In genomic region chr3:125593991-125594574, GRCh38 we compare ENCODE assay signal across 8 cellular contexts. TPM values are rescaled to one million over a fixed set of nuclear protein-coding genes. Genes with fewer than 3 reads are reported as not detected.
DNase-seq lines count a peak whose midpoint lies in the region; ATAC-seq and TF ChIP-seq lines count a peak whose summit lies in the region.

No MANE protein-coding gene starts in this region.

- no peaks in the 10 kb centered on the region for H3K36me3 ChIP-seq in stomach

- intact Hi-C loops in activated T-helper 2 cell treated with anti-CD3 and anti-CD28 coated beads, Interferon-gamma antibody, Interleukin-2, Interleukin-4, amounts not matched to agents 10 μg/mL and 5 μg/mL and 100 μg/mL, durations not matched to agents 14 hours and 24 hours and 36 hours (cut with micrococcal nuclease), result loop anchor here (2.0 to 10.0 kb wide), 2 partner anchors 73 to 219 kb away; partner anchors contain the start of genes SNX4 and ZNF148
- intact Hi-C loops in stomach (cut with DNase I; ENCODE audit: low total_unique reads), result no loop called here

- H3K27ac ChIP-seq in HL-60 (replicated peaks) (0 out of 2 replicates have a peak overlapping the region, but pooled peaks have one; percentile 4), stomach (peak overlapping the region; percentile 82 to 97 (median 92))

- ATAC-seq in HG02840 (IDR thresholded peaks at IDR 0.05; ENCODE audit: low FRiP score, unreplicated experiment) (no peak), HG03469 (IDR thresholded peaks at IDR 0.05; ENCODE audit: unreplicated experiment) (no peak)

- no peaks in the 10 kb centered on the region for H3K27me3 ChIP-seq in HL-60 (ENCODE audit: insufficient read depth, poor library complexity, severe bottlenecking)
- H3K27me3 ChIP-seq in stomach, result no peaks in the 10 kb centered on the region

- peaks cover 16% of the 10 kb centered on the region for H3K36me3 Mint-ChIP-seq in activated T-helper 2 cell treated with anti-CD3 and anti-CD28 coated beads, Interferon-gamma antibody, Interleukin-2, Interleukin-4, amounts not matched to agents 10 μg/mL and 5 μg/mL and 100 μg/mL, durations not matched to agents 14 hours and 24 hours and 36 hours (ENCODE audit: low read depth)
- peaks cover 0 to 3% (median 0%) of the 10 kb centered on the region in 3 donors for H3K36me3 Mint-ChIP-seq in immature natural killer cell

- H3K4me1 Mint-ChIP-seq in activated T-helper 2 cell treated with anti-CD3 and anti-CD28 coated beads, Interferon-gamma antibody, Interleukin-2, Interleukin-4, amounts not matched to agents 10 μg/mL and 5 μg/mL and 100 μg/mL, durations not matched to agents 14 hours and 24 hours and 36 hours (ENCODE audit: low read depth), result peaks cover 32% of the 10 kb centered on the region
- H3K4me1 Mint-ChIP-seq in immature natural killer cell, result peaks cover 39 to 55% of the 10 kb centered on the region in 2 donors

- TF ChIP-seq CTCF in HL-60 (IDR thresholded peaks at IDR 0.05; ENCODE audit: insufficient read depth, low read length), result no peak
- TF ChIP-seq CTCF in stomach (IDR thresholded peaks at IDR 0.05), result no peak

- no peaks in the 10 kb centered on the region for H3K9me3 Mint-ChIP-seq in activated T-helper 2 cell treated with anti-CD3 and anti-CD28 coated beads, Interferon-gamma antibody, Interleukin-2, Interleukin-4, amounts not matched to agents 10 μg/mL and 5 μg/mL and 100 μg/mL, durations not matched to agents 14 hours and 24 hours and 36 hours
- H3K9me3 Mint-ChIP-seq in immature natural killer cell, result no peaks in the 10 kb centered on the region

- whole genome bisulfite sequencing in stomach, 5 donors, result 1 to 6% (median 3%) methylated on average over 6 of the region's 6 CpGs

- peak overlapping the region; percentile 90 for H3K4me3 ChIP-seq in HL-60 (replicated peaks; ENCODE audit: insufficient read depth, low read length)
- H3K4me3 ChIP-seq in stomach, result peak overlapping the region; percentile 61 to 81 (median 72)

- peaks cover 19 to 58% (median 37%) of the 10 kb centered on the region in 4 donors for H3K4me1 ChIP-seq in stomach

- H3K9me3 ChIP-seq in stomach, result no peaks in the 10 kb centered on the region

- TF ChIP-seq EP300 in stomach (IDR thresholded peaks at IDR 0.05), result no peak

- DNase-seq in Ammon's horn (ENCODE audit: low spot score) (peak; percentile 47), HL-60 (ENCODE audit: low read depth in 1 of 2, low spot score in 1 of 2) (peak; percentile 47 to 56), immature natural killer cell (no peak), stomach (no peak), HPDE6-E6E7 (ENCODE audit: extremely low spot score) (no peak)
- DNase-seq in activated T-helper 2 cell treated with anti-CD3 and anti-CD28 coated beads, Interferon-gamma antibody, Interleukin-2, Interleukin-4, amounts not matched to agents 10 μg/mL and 5 μg/mL and 100 μg/mL, durations not matched to agents 14 hours and 24 hours and 36 hours (ENCODE audit: low spot score), result no peak

- no peak for TF ChIP-seq POLR2A in stomach (IDR thresholded peaks at IDR 0.05)

- H3K27ac Mint-ChIP-seq in activated T-helper 2 cell treated with anti-CD3 and anti-CD28 coated beads, Interferon-gamma antibody, Interleukin-2, Interleukin-4, amounts not matched to agents 10 μg/mL and 5 μg/mL and 100 μg/mL, durations not matched to agents 14 hours and 24 hours and 36 hours, result no peak overlapping the region
- H3K27ac Mint-ChIP-seq in immature natural killer cell, result peak overlapping the region; percentile 89 to 97 (median 94)

- no peaks in the 10 kb centered on the region for H3K27me3 Mint-ChIP-seq in activated T-helper 2 cell treated with anti-CD3 and anti-CD28 coated beads, Interferon-gamma antibody, Interleukin-2, Interleukin-4, amounts not matched to agents 10 μg/mL and 5 μg/mL and 100 μg/mL, durations not matched to agents 14 hours and 24 hours and 36 hours (ENCODE audit: low read depth)
- peaks cover 0 to 2% (median 2%) of the 10 kb centered on the region in 3 donors for H3K27me3 Mint-ChIP-seq in immature natural killer cell (ENCODE audit: low read depth in 3 of 3)

- peak overlapping the region; percentile 98 for H3K4me3 Mint-ChIP-seq in activated T-helper 2 cell treated with anti-CD3 and anti-CD28 coated beads, Interferon-gamma antibody, Interleukin-2, Interleukin-4, amounts not matched to agents 10 μg/mL and 5 μg/mL and 100 μg/mL, durations not matched to agents 14 hours and 24 hours and 36 hours (ENCODE audit: low read depth)
- peak overlapping the region; percentile 91 to 99 (median 96) for H3K4me3 Mint-ChIP-seq in immature natural killer cell

RNA-seq across cellular contexts. Expression of gene OSBPL11, which starts 1.2 kb away (rescaled TPM):
- 11.8 and 12.7 TPM in 2 replicates for total RNA-seq in activated T-helper 2 cell treated with anti-CD3 and anti-CD28 coated beads, Interferon-gamma antibody, Interleukin-2, Interleukin-4, amounts not matched to agents 10 μg/mL and 5 μg/mL and 100 μg/mL, durations not matched to agents 14 hours and 24 hours and 36 hours
- polyA plus RNA-seq in immature natural killer cell (1 to 10 TPM; 4.5 to 8.7 (median 6.3) TPM), stomach (1 to 10 TPM; 2.9 to 4.9 (median 4.4) TPM)
- total RNA-seq in stomach, result 10 to 100 TPM in 2 of 5 donors, 1 to 10 TPM in 3; 2.9 to 29.9 (median 9.0) TPM

Comparison
In these comparisons a context has a peak if more than half of its experiments do, and no peak if none do; other contexts are left out.
1. DNase-seq: peak in Ammon's horn (single experiment) and HL-60 (2 of 2); none in activated T-helper 2 cell treated with anti-CD3 and anti-CD28 coated beads, Interferon-gamma antibody, Interleukin-2, Interleukin-4, amounts not matched to agents 10 μg/mL and 5 μg/mL and 100 μg/mL, durations not matched to agents 14 hours and 24 hours and 36 hours (single experiment), immature natural killer cell (0 of 3), stomach (single experiment) and HPDE6-E6E7 (single experiment).